Comparison of ENCODE assay signal across 30 cellular contexts in the genomic region with DNA sequence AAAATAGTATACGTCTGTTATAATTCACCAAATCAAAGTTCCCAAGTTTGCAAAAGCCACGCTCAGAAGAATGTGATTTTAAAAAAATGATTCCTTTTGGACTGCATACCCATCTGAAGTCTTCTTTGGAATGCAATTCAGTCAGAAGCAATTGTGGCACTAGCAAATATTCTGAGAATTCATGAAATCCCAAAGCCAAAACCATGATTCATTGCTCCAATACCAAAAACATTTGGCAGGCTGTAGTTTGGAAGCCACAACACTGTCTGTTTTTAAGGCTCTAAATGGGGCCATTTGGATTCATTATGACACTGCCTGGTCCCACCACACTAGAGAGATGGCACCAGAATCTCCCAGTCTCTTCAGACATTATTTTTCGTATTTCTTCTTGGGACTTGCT. TPM values are rescaled to one million over a fixed set of nuclear protein-coding genes. Genes with fewer than 3 reads are reported as not detected.
DNase-seq lines count a peak whose midpoint lies in the region; ATAC-seq and TF ChIP-seq lines count a peak whose summit lies in the region.
"Had no signal": no experiment of that assay in that cellular context is flagged by ENCODE, and none has a peak within 500 bp of the region (broad histone marks: within the 10 kb centered on the region; RNA-seq: fewer than 3 reads in every experiment).

No MANE protein-coding gene starts in this region.

- H3K4me3 ChIP-seq in Caco-2 (ENCODE audit: low read depth, low read length) (no peak overlapping the region), uterus (no peak overlapping the region)
- H3K4me3 ChIP-seq: coronary artery, hepatocyte, skin epidermis had no signal

- CTCF ChIA-PET in Caco-2 (lab: Charles Lee) = no interaction called here
- CTCF ChIA-PET in activated CD4-positive, alpha-beta memory T cell treated with anti-CD3 and anti-CD28 coated beads, Interleukin-2, amount 10 ng/mL, durations not matched to agents 7 days and 5 days (lab: Charles Lee) = no interaction called here

- no peaks in the 10 kb centered on the region for H3K36me3 ChIP-seq in Caco-2 (ENCODE audit: control insufficient read depth, insufficient read depth, low read length)
- no peaks in the 10 kb centered on the region for H3K36me3 ChIP-seq in uterus

- POLR2A ChIA-PET in Caco-2 (lab: Charles Lee) = no interaction called here
- POLR2A ChIA-PET in activated CD4-positive, alpha-beta memory T cell treated with anti-CD3 and anti-CD28 coated beads, Interleukin-2, amount 10 ng/mL, durations not matched to agents 7 days and 5 days (lab: Charles Lee) = no interaction called here

- H3K36me3 Mint-ChIP-seq in Caco-2 (ENCODE audit: insufficient read depth, unreplicated experiment) = no peaks in the 10 kb centered on the region
- no peaks in the 10 kb centered on the region for H3K36me3 Mint-ChIP-seq in activated CD4-positive, alpha-beta memory T cell treated with anti-CD3 and anti-CD28 coated beads, Interleukin-2, amount 10 ng/mL, durations not matched to agents 7 days and 5 days (ENCODE audit: low read depth)
- H3K36me3 Mint-ChIP-seq: activated naive CD4-positive, alpha-beta T cell treated with anti-CD3 and anti-CD28 coated beads, Interleukin-2, amount 10 ng/mL, durations not matched to agents 7 days and 5 days; brain; CD4-positive, CD25-positive, alpha-beta regulatory T cell had no signal

- no peaks in the 10 kb centered on the region for H3K4me1 ChIP-seq in Caco-2
- no peaks in the 10 kb centered on the region for H3K4me1 ChIP-seq in uterus

- no peaks in the 10 kb centered on the region for H3K9me3 Mint-ChIP-seq in Caco-2 (ENCODE audit: unreplicated experiment)
- no peaks in the 10 kb centered on the region for H3K9me3 Mint-ChIP-seq in activated CD4-positive, alpha-beta memory T cell treated with anti-CD3 and anti-CD28 coated beads, Interleukin-2, amount 10 ng/mL, durations not matched to agents 7 days and 5 days
- H3K9me3 Mint-ChIP-seq: activated naive CD4-positive, alpha-beta T cell treated with anti-CD3 and anti-CD28 coated beads, Interleukin-2, amount 10 ng/mL, durations not matched to agents 7 days and 5 days; nephron had no signal

- H3K27ac ChIP-seq in uterus = no peak overlapping the region
- H3K27ac ChIP-seq: 22Rv1, coronary artery, hepatocyte, skin epidermis had no signal

- H3K27me3 Mint-ChIP-seq in Caco-2 (ENCODE audit: insufficient read depth, unreplicated experiment) = peaks cover 1% of the 10 kb centered on the region
- no peaks in the 10 kb centered on the region for H3K27me3 Mint-ChIP-seq in activated CD4-positive, alpha-beta memory T cell treated with anti-CD3 and anti-CD28 coated beads, Interleukin-2, amount 10 ng/mL, durations not matched to agents 7 days and 5 days
- H3K27me3 Mint-ChIP-seq: activated naive CD4-positive, alpha-beta T cell treated with anti-CD3 and anti-CD28 coated beads, Interleukin-2, amount 10 ng/mL, durations not matched to agents 7 days and 5 days; CD4-positive, CD25-positive, alpha-beta regulatory T cell had no signal

- H3K4me1 Mint-ChIP-seq in Caco-2 (ENCODE audit: low read depth, unreplicated experiment) = no peaks in the 10 kb centered on the region
- H3K4me1 Mint-ChIP-seq in activated CD4-positive, alpha-beta memory T cell treated with anti-CD3 and anti-CD28 coated beads, Interleukin-2, amount 10 ng/mL, durations not matched to agents 7 days and 5 days = no peaks in the 10 kb centered on the region
- H3K4me1 Mint-ChIP-seq: activated naive CD4-positive, alpha-beta T cell treated with anti-CD3 and anti-CD28 coated beads, Interleukin-2, amount 10 ng/mL, durations not matched to agents 7 days and 5 days; brain; CD4-positive, CD25-positive, alpha-beta regulatory T cell; nephron had no signal

- H3K9me3 ChIP-seq in Caco-2 = no peaks in the 10 kb centered on the region
- no peaks in the 10 kb centered on the region for H3K9me3 ChIP-seq in uterus

- ATAC-seq in SK-N-SH treated with all-trans-retinoic acid at 6 μM for 48 hours (peak; percentile 79), HG03159 (IDR thresholded peaks at IDR 0.05; ENCODE audit: unreplicated experiment) (no peak)

- no peak for TF ChIP-seq CTCF in Caco-2 (IDR thresholded peaks at IDR 0.05; ENCODE audit: insufficient read depth in 1 of 2, low read depth in 1 of 2, low read length in 1 of 2, severe bottlenecking in 1 of 2, unreplicated experiment in 1 of 2)
- TF ChIP-seq CTCF in uterus (IDR thresholded peaks at IDR 0.05) = no peak

- TF ChIP-seq POLR2A in uterus (IDR thresholded peaks at IDR 0.05) = no peak

- intact Hi-C loops in Caco-2 (cut with micrococcal nuclease; ENCODE audit: unreplicated experiment) = no loop called here
- intact Hi-C loops in uterus (cut with DNase I; ENCODE audit: low total_unique reads) = no loop called here

- H3K4me3 Mint-ChIP-seq in Caco-2 (ENCODE audit: unreplicated experiment) = no peak overlapping the region
- H3K4me3 Mint-ChIP-seq in activated CD4-positive, alpha-beta memory T cell treated with anti-CD3 and anti-CD28 coated beads, Interleukin-2, amount 10 ng/mL, durations not matched to agents 7 days and 5 days = no peak overlapping the region
- H3K4me3 Mint-ChIP-seq: activated naive CD4-positive, alpha-beta T cell treated with anti-CD3 and anti-CD28 coated beads, Interleukin-2, amount 10 ng/mL, durations not matched to agents 7 days and 5 days; brain; CD4-positive, CD25-positive, alpha-beta regulatory T cell; nephron had no signal

- no peak overlapping the region for H3K27ac Mint-ChIP-seq in Caco-2 (ENCODE audit: unreplicated experiment)
- H3K27ac Mint-ChIP-seq in activated CD4-positive, alpha-beta memory T cell treated with anti-CD3 and anti-CD28 coated beads, Interleukin-2, amount 10 ng/mL, durations not matched to agents 7 days and 5 days = no peak overlapping the region
- H3K27ac Mint-ChIP-seq: activated naive CD4-positive, alpha-beta T cell treated with anti-CD3 and anti-CD28 coated beads, Interleukin-2, amount 10 ng/mL, durations not matched to agents 7 days and 5 days; brain; CD4-positive, CD25-positive, alpha-beta regulatory T cell; nephron had no signal

- DNase-seq in A172 (ENCODE audit: low spot score) (peak; percentile 46), GM04504 (ENCODE audit: low read depth) (peak; percentile 28), fibroblast of peridontal ligament (ENCODE audit: extremely low read depth) (peak; percentile 88), Caco-2 (no peak), uterus (no peak)
- no peak for DNase-seq in activated CD4-positive, alpha-beta memory T cell treated with anti-CD3 and anti-CD28 coated beads, Interleukin-2, amount 10 ng/mL, durations not matched to agents 7 days and 5 days
- DNase-seq: activated CD4-positive, alpha-beta T cell treated with anti-CD3 and anti-CD28 coated beads, Interleukin-2, amount 50 U/mL, for 48 hours; activated naive CD4-positive, alpha-beta T cell treated with anti-CD3 and anti-CD28 coated beads, Interleukin-2, amount 10 ng/mL, durations not matched to agents 7 days and 5 days; activated T-cell treated with anti-CD3 and anti-CD28 coated beads, Interleukin-2, amount 50 U/mL, for 1 hour; CD4-positive, CD25-positive, alpha-beta regulatory T cell; DMS79; foreskin fibroblast; kidney; mammary epithelial cell; NCI-H2171 treated with DMSO at 0.1 percent for 48 hours; NCI-H748 treated with DMSO at 0.1 percent for 48 hours; OCI-M1; posterior cingulate gyrus; SHP77 treated with DMSO at 0.1 percent for 48 hours; stimulated activated CD4-positive, alpha-beta T cell treated with anti-CD3 and anti-CD28 coated beads, Interleukin-4, amount 100 ng/mL, for 1 hour; T-helper 2 cell had no signal

- no peaks in the 10 kb centered on the region for H3K27me3 ChIP-seq in Caco-2 (replicated peaks; ENCODE audit: control insufficient read depth, insufficient read depth, low read length)
- H3K27me3 ChIP-seq in uterus = no peaks in the 10 kb centered on the region
- H3K27me3 ChIP-seq: hepatocyte had no signal

- BruUV-seq in Caco-2 (replicated peaks; lab: Mats Ljungman, UMichigan) = no TSS peak

TF ChIP-seq in SK-N-SH treated with all-trans-retinoic acid at 6 μM for 48 hours, 23 proteins besides CTCF, POLR2A, EP300 and RAD21:
- no peak for TF ChIP-seq ZFP30 (CRISPR knock-in tag; IDR thresholded peaks at IDR 0.05)
- peak; percentile 83 for TF ChIP-seq ISL1 (CRISPR knock-in tag; IDR thresholded peaks at IDR 0.05)
TF ChIP-seq in SK-N-SH treated with all-trans-retinoic acid at 6 μM for 48 hours: peak in this region for 1.

RNA-seq across cellular contexts. Expression of gene LRRC53, which starts 21.8 kb away (rescaled TPM):
- total RNA-seq in A172 (2014; rRNA removed; shearing (Covaris generic)) = not detected in 2 replicates
- not detected in 2 replicates for total RNA-seq in Caco-2 (2022)
- under 1 TPM in 1 of 4 donors, not detected in 3; 0.21 TPM for total RNA-seq in uterus
- total RNA-seq in activated CD4-positive, alpha-beta memory T cell treated with anti-CD3 and anti-CD28 coated beads, Interleukin-2, amount 10 ng/mL, durations not matched to agents 7 days and 5 days = not detected
- total RNA-seq: CD4-positive, CD25-positive, alpha-beta regulatory T cell; hepatocyte; kidney; mammary epithelial cell; ureter had no signal

Comparison
In these comparisons a context has a peak if more than half of its experiments do, and no peak if none do; other contexts are left out.
1. DNase-seq: peak in A172 (single experiment), GM04504 (single experiment) and fibroblast of peridontal ligament (single experiment); none in Caco-2 (0 of 2), uterus (0 of 2) and activated CD4-positive, alpha-beta memory T cell treated with anti-CD3 and anti-CD28 coated beads, Interleukin-2, amount 10 ng/mL, durations not matched to agents 7 days and 5 days (single experiment).